Comparison of ENCODE assay signal across 23 cellular contexts in the genomic region with DNA sequence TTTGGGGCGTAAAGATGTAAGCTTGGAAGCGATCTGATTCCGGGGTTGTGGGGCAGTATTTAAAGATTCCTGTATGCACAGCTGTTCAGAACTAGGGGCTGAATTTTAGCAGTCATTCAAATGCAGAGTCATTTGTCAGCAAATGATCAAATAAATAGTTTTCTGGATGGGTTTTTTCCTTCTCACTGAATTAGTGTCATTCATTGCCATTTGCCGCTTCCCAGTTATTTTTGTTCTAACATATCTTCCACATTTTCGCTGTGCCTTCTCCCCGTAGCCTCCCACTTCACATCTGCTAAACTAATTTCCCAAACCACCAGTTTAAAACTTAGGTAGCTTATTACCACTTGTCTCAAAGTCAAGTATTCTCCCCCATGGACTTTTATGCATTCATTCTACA. TPM values are rescaled to one million over a fixed set of nuclear protein-coding genes. Genes with fewer than 3 reads are reported as not detected.
DNase-seq lines count a peak whose midpoint lies in the region; ATAC-seq and TF ChIP-seq lines count a peak whose summit lies in the region.
"Had no signal": no experiment of that assay in that cellular context is flagged by ENCODE, and none has a peak within 500 bp of the region (broad histone marks: within the 10 kb centered on the region; RNA-seq: fewer than 3 reads in every experiment).

No MANE protein-coding gene starts in this region.

- DNase-seq in CD8-positive, alpha-beta T cell = no peak
- no peak for DNase-seq in T-helper 17 cell
- DNase-seq in osteoblast (ENCODE audit: insufficient read length, low spot score, missing footprints) = peak; percentile 67
- peak; percentile 60 for DNase-seq in superior temporal gyrus (ENCODE audit: extremely low spot score)
- no peak for DNase-seq in activated CD4-positive, CD25-positive, alpha-beta regulatory T cell treated with anti-CD3 and anti-CD28 coated beads, Interleukin-2, amount 50 U/mL, for 72 hours
- DNase-seq in upper lobe of right lung = no peak
- DNase-seq: 8988T; ACHN; AML-193; CD4-positive, CD25-positive, alpha-beta regulatory T cell; CD8-positive, alpha-beta memory T cell; DMS 273 treated with DMSO at 0.1 percent for 48 hours; DMS79; EL; GDM1; GOT3; HFFc6 had no signal

- peak overlapping the region; percentile 15 for H2AFZ ChIP-seq in osteoblast (ENCODE audit: low read length)

- peaks cover 41% of the 10 kb centered on the region for H3K36me3 Mint-ChIP-seq in CD8-positive, alpha-beta T cell
- H3K36me3 Mint-ChIP-seq in T-helper 17 cell (ENCODE audit: low read depth) = no peaks in the 10 kb centered on the region

- H3K4me3 Mint-ChIP-seq in CD8-positive, alpha-beta T cell = no peak overlapping the region
- H3K4me3 Mint-ChIP-seq in T-helper 17 cell = no peak overlapping the region
- H3K4me3 Mint-ChIP-seq: CD4-positive, CD25-positive, alpha-beta regulatory T cell; CD8-positive, alpha-beta memory T cell; HFFc6 had no signal

- CTCF ChIA-PET in CD8-positive, alpha-beta T cell (lab: Charles Lee) = no interaction called here

- H3K27ac Mint-ChIP-seq in CD8-positive, alpha-beta T cell = peak overlapping the region; percentile 33
- H3K27ac Mint-ChIP-seq in T-helper 17 cell = peak overlapping the region; percentile 69
- H3K27ac Mint-ChIP-seq: HFFc6 had no signal

- no peaks in the 10 kb centered on the region for H4K20me1 ChIP-seq in osteoblast (ENCODE audit: insufficient read depth, low read length)
- H4K20me1 ChIP-seq: BLaER1 had no signal

- no peak for TF ChIP-seq CTCF in CD8-positive, alpha-beta T cell (IDR thresholded peaks at IDR 0.05)
- no peak for TF ChIP-seq CTCF in osteoblast (IDR thresholded peaks at IDR 0.05; ENCODE audit: extremely low read depth, low read depth, low read length)
- no peak for TF ChIP-seq CTCF in upper lobe of right lung (IDR thresholded peaks at IDR 0.05)

- no peaks in the 10 kb centered on the region for H3K27me3 ChIP-seq in CD8-positive, alpha-beta T cell (ENCODE audit: insufficient read depth, low read length)
- H3K27me3 ChIP-seq in osteoblast (ENCODE audit: insufficient read depth, low read length) = peaks cover 21% of the 10 kb centered on the region
- H3K27me3 ChIP-seq in upper lobe of right lung = no peaks in the 10 kb centered on the region
- H3K27me3 ChIP-seq: BLaER1 had no signal

- no peaks in the 10 kb centered on the region for H3K79me2 ChIP-seq in osteoblast (ENCODE audit: insufficient read depth, low read length)

- no peaks in the 10 kb centered on the region for H3K9me3 Mint-ChIP-seq in CD8-positive, alpha-beta T cell
- H3K9me3 Mint-ChIP-seq: CD4-positive, CD25-positive, alpha-beta regulatory T cell; CD8-positive, alpha-beta memory T cell; HFFc6 had no signal

- no peak overlapping the region for H3K27ac ChIP-seq in CD8-positive, alpha-beta T cell (ENCODE audit: low read depth, low read length)
- H3K27ac ChIP-seq in osteoblast (ENCODE audit: low read depth, low read length) (no peak overlapping the region), upper lobe of right lung (no peak overlapping the region)
- H3K27ac ChIP-seq: A549, BLaER1, C4-2B had no signal

- no peaks in the 10 kb centered on the region for H3K36me3 ChIP-seq in CD8-positive, alpha-beta T cell (ENCODE audit: insufficient read depth, low read length)
- H3K36me3 ChIP-seq in osteoblast (ENCODE audit: insufficient read depth, low read length) (no peaks in the 10 kb centered on the region), upper lobe of right lung (no peaks in the 10 kb centered on the region)
- H3K36me3 ChIP-seq: BLaER1, HAP-1 had no signal

- H3K4me1 Mint-ChIP-seq in CD8-positive, alpha-beta T cell (ENCODE audit: low read depth) = peaks cover 12% of the 10 kb centered on the region
- peaks cover 15% of the 10 kb centered on the region for H3K4me1 Mint-ChIP-seq in T-helper 17 cell

- H3K9me3 ChIP-seq in CD8-positive, alpha-beta T cell (ENCODE audit: low read length) = no peaks in the 10 kb centered on the region
- H3K9me3 ChIP-seq in T-helper 17 cell (ENCODE audit: control insufficient read depth, low read length, poor library complexity, severe bottlenecking) = no peaks in the 10 kb centered on the region
- H3K9me3 ChIP-seq in osteoblast (ENCODE audit: low read depth, low read length) = no peaks in the 10 kb centered on the region
- H3K9me3 ChIP-seq in upper lobe of right lung = no peaks in the 10 kb centered on the region
- H3K9me3 ChIP-seq: A549, BLaER1, HAP-1 had no signal

- intact Hi-C loops in CD8-positive, alpha-beta T cell (cut with DNase I, micrococcal nuclease) = loop anchor here in 1 of 2 experiments (10.0 kb wide), 1 partner anchor 707 kb away; the partner anchor contains the start of gene FAM151B
- intact Hi-C loops in upper lobe of right lung (cut with DNase I) = no loop called here

- POLR2A ChIA-PET in CD8-positive, alpha-beta T cell (lab: Charles Lee) = no interaction called here

- no peaks in the 10 kb centered on the region for H3K27me3 Mint-ChIP-seq in CD8-positive, alpha-beta T cell (ENCODE audit: low read depth)
- H3K27me3 Mint-ChIP-seq in T-helper 17 cell = no peaks in the 10 kb centered on the region
- H3K27me3 Mint-ChIP-seq: CD4-positive, CD25-positive, alpha-beta regulatory T cell had no signal

- H3K4me3 ChIP-seq in CD8-positive, alpha-beta T cell (ENCODE audit: low read depth, low read length) = no peak overlapping the region
- H3K4me3 ChIP-seq in osteoblast (ENCODE audit: insufficient read depth, low read length) (no peak overlapping the region), upper lobe of right lung (no peak overlapping the region)
- H3K4me3 ChIP-seq: A549, BLaER1, GM12878, HAP-1 had no signal

- ATAC-seq in CD8-positive, alpha-beta T cell = no peak
- no peak for ATAC-seq in T-helper 17 cell
- ATAC-seq in GM21786 (IDR thresholded peaks at IDR 0.05; ENCODE audit: unreplicated experiment) = no peak
- no peak for ATAC-seq in upper lobe of right lung
- ATAC-seq: A549, GM12878 had no signal

- peaks cover 6% of the 10 kb centered on the region for H3K4me1 ChIP-seq in CD8-positive, alpha-beta T cell (ENCODE audit: insufficient read depth, low read length)
- H3K4me1 ChIP-seq in osteoblast (ENCODE audit: insufficient read depth, low read length) = no peaks in the 10 kb centered on the region
- H3K4me1 ChIP-seq in upper lobe of right lung = peaks cover 8% of the 10 kb centered on the region
- H3K4me1 ChIP-seq: A549, BLaER1 had no signal

- H3K4me2 ChIP-seq in osteoblast (ENCODE audit: insufficient read depth, low read length) = no peak overlapping the region
- H3K4me2 ChIP-seq: A549, BLaER1 had no signal

RNA-seq across cellular contexts. Expression of gene CKMT2, which starts 41.4 kb away (rescaled TPM):
- not detected for total RNA-seq in CD8-positive, alpha-beta T cell
- total RNA-seq in T-helper 17 cell (not detected), osteoblast (0.88 and 1.4 TPM in 2 replicates), upper lobe of right lung (3.0 TPM)
- total RNA-seq: CD4-positive, CD25-positive, alpha-beta regulatory T cell; CD8-positive, alpha-beta memory T cell; GM12878; HFFc6 had no signal

Comparison
In these comparisons a context has a peak if more than half of its experiments do, and no peak if none do; other contexts are left out.
1. DNase-seq: peak in osteoblast (single experiment) and superior temporal gyrus (single experiment); none in CD8-positive, alpha-beta T cell (0 of 7), T-helper 17 cell (0 of 3), activated CD4-positive, CD25-positive, alpha-beta regulatory T cell treated with anti-CD3 and anti-CD28 coated beads, Interleukin-2, amount 50 U/mL, for 72 hours (single experiment) and upper lobe of right lung (single experiment).